In genomic region chr2:241280291-241280690, GRCh38 we compare ENCODE assay signal across 30 cellular contexts. TPM values are rescaled to one million over a fixed set of nuclear protein-coding genes. Genes with fewer than 3 reads are reported as not detected.
DNase-seq lines count a peak whose midpoint lies in the region; ATAC-seq, FAIRE-seq and TF ChIP-seq lines count a peak whose summit lies in the region.
"Had no signal": no experiment of that assay in that cellular context is flagged by ENCODE, and none has a peak within 500 bp of the region (broad histone marks: within the 10 kb centered on the region; RNA-seq: fewer than 3 reads in every experiment).

No MANE protein-coding gene starts in this region.

- peak; percentile 50 for FAIRE-seq in GM12891 (lab: Jason Lieb, UNC)
- FAIRE-seq: A204.1, D721Med, G401.6, GM18507 had no signal

- H3K9me3 ChIP-seq in DOHH2 (ENCODE audit: control insufficient read depth, insufficient read depth, low read length) = no peaks in the 10 kb centered on the region; the same call in 1 of the 2 replicates
- H3K9me3 ChIP-seq in MM.1S (replicated peaks; ENCODE audit: insufficient read depth, low read length) = no peaks in the 10 kb centered on the region
- H3K9me3 ChIP-seq in MG63 = no peaks in the 10 kb centered on the region; the same call in 1 of the 2 replicates
- H3K9me3 ChIP-seq: Peyer's patch had no signal

- H3K9me2 ChIP-seq in DOHH2 (replicated peaks; ENCODE audit: control insufficient read depth, low read length) (no peaks in the 10 kb centered on the region), MM.1S (replicated peaks; ENCODE audit: insufficient read depth, low read length) (no peaks in the 10 kb centered on the region)
- H3K9me2 ChIP-seq: SK-N-SH had no signal

- peaks cover 3% of the 10 kb centered on the region; the same call in 1 of the 2 replicates for H3F3A ChIP-seq in DOHH2 (ENCODE audit: control insufficient read depth, insufficient read depth)
- peaks cover 17% of the 10 kb centered on the region for H3F3A ChIP-seq in MM.1S (ENCODE audit: insufficient read depth, low read length)

- H3K27ac Mint-ChIP-seq in endothelial cell (ENCODE audit: unreplicated experiment) = peak overlapping the region; percentile 42
- H3K27ac Mint-ChIP-seq in T-helper 2 cell treated with Interferon-gamma antibody and Interleukin-4, amounts not matched to agents 5 μg/mL and 100 μg/mL, for 36 hours = no peak overlapping the region
- H3K27ac Mint-ChIP-seq: CD4-positive, alpha-beta T cell; HFFc6; T-helper 1 cell treated with Interleukin-12 subunit alpha and Interleukin-12 subunit beta and Interleukin-4 antibody, amounts not matched to agents 30 μg/mL and 1 μg/mL, for 36 hours had no signal

- H3K27me3 ChIP-seq in DOHH2 (ENCODE audit: control insufficient read depth, low read length) (no peaks in the 10 kb centered on the region), MM.1S (replicated peaks; ENCODE audit: insufficient read depth, low read length) (no peaks in the 10 kb centered on the region), MG63 (no peaks in the 10 kb centered on the region)
- H3K27me3 ChIP-seq: Peyer's patch had no signal

- H3K27ac ChIP-seq in DOHH2 (ENCODE audit: low read depth, low read length) = no peak overlapping the region
- peak overlapping the region; percentile 85 for H3K27ac ChIP-seq in MM.1S (ENCODE audit: low read length)
- H3K27ac ChIP-seq: BLaER1 treated with 17β-estradiol and CSF1 and Interleukin-3, amounts not matched to agents 10 nM and 100 nM; Peyer's patch had no signal

- no peaks in the 10 kb centered on the region for H3K36me3 Mint-ChIP-seq in endothelial cell (ENCODE audit: low read depth, unreplicated experiment)
- peaks cover 29% of the 10 kb centered on the region for H3K36me3 Mint-ChIP-seq in T-helper 2 cell treated with Interferon-gamma antibody and Interleukin-4, amounts not matched to agents 5 μg/mL and 100 μg/mL, for 36 hours (ENCODE audit: low read depth)

- H3K4me1 ChIP-seq in DOHH2 (ENCODE audit: control insufficient read depth, low read length) (peaks cover 10% of the 10 kb centered on the region), MM.1S (ENCODE audit: low read length) (peaks cover 16% of the 10 kb centered on the region)

- DNase-seq in GM12891 (ENCODE audit: insufficient read length, low spot score) (no peak), MM.1S (peak; percentile 63), endothelial cell (ENCODE audit: low spot score) (no peak), MG63 (no peak)
- no peak for DNase-seq in T-helper 2 cell treated with Interferon-gamma antibody and Interleukin-4, amounts not matched to agents 5 μg/mL and 100 μg/mL, for 36 hours (ENCODE audit: low spot score)
- DNase-seq in activated naive CD4-positive, alpha-beta T cell (lab: John Stamatoyannopoulos, UW) = no peak
- DNase-seq: AML-193; CD4-positive, alpha-beta T cell; DMS53; GOT3; HFFc6; Kasumi-1; NCI-H1048; NCI-H1694; NCI-H2081; NCI-H2227 treated with DMSO at 0.1 percent for 48 hours; NCI-H526 treated with DMSO at 0.1 percent for 48 hours; Peyer's patch; SHP77 treated with DMSO at 0.1 percent for 48 hours; SK-N-SH; SW 1271 had no signal

- peaks cover 2% of the 10 kb centered on the region; the same call in 1 of the 2 replicates for H3K36me3 ChIP-seq in DOHH2 (ENCODE audit: control insufficient read depth, low read length)
- no peaks in the 10 kb centered on the region for H3K36me3 ChIP-seq in MM.1S (replicated peaks; ENCODE audit: insufficient read depth, low read length)
- peaks cover 10% of the 10 kb centered on the region for H3K36me3 ChIP-seq in MG63

- TF ChIP-seq CTCF in DOHH2 (IDR thresholded peaks at IDR 0.05; ENCODE audit: low read depth, low read length, poor library complexity, severe bottlenecking) (no peak), MM.1S (IDR thresholded peaks at IDR 0.05; ENCODE audit: low read length) (no peak), endothelial cell (IDR thresholded peaks at IDR 0.05; ENCODE audit: unreplicated experiment) (no peak)

- H4K20me1 ChIP-seq in DOHH2 (ENCODE audit: control insufficient read depth, insufficient read depth, low read depth, low read length) = peaks cover 12% of the 10 kb centered on the region; the same call in 1 of the 2 replicates
- H4K20me1 ChIP-seq in MM.1S (ENCODE audit: insufficient read depth, low read length) = no peaks in the 10 kb centered on the region

- H3K4me3 Mint-ChIP-seq in endothelial cell (ENCODE audit: unreplicated experiment) = no peak overlapping the region
- no peak overlapping the region for H3K4me3 Mint-ChIP-seq in T-helper 2 cell treated with Interferon-gamma antibody and Interleukin-4, amounts not matched to agents 5 μg/mL and 100 μg/mL, for 36 hours
- H3K4me3 Mint-ChIP-seq: CD4-positive, alpha-beta T cell; HFFc6; T-helper 1 cell treated with Interleukin-12 subunit alpha and Interleukin-12 subunit beta and Interleukin-4 antibody, amounts not matched to agents 30 μg/mL and 1 μg/mL, for 36 hours had no signal

- H3K4me3 ChIP-seq in DOHH2 (ENCODE audit: low read length) = no peak overlapping the region
- H3K4me3 ChIP-seq in MM.1S (ENCODE audit: low read length) = peak overlapping the region; percentile 47
- H3K4me3 ChIP-seq in MG63 = no peak overlapping the region
- H3K4me3 ChIP-seq: BLaER1 treated with 17β-estradiol and CSF1 and Interleukin-3, amounts not matched to agents 10 nM and 100 nM; HAP-1; Peyer's patch had no signal

- no peak for TF ChIP-seq POLR2A in GM12891 (IDR thresholded peaks at IDR 0.05; ENCODE audit: low read depth, low read length)

- H3K9ac ChIP-seq in MM.1S (ENCODE audit: low read length) = peak overlapping the region; percentile 32; the same call in 1 of the 2 replicates
- H3K9ac ChIP-seq: BLaER1 treated with 17β-estradiol and CSF1 and Interleukin-3, amounts not matched to agents 10 nM and 100 nM; SK-N-SH had no signal

- H3K79me2 ChIP-seq in DOHH2 (ENCODE audit: control insufficient read depth, low read length) (peaks cover 89% of the 10 kb centered on the region), MM.1S (ENCODE audit: low read length) (peaks cover 92% of the 10 kb centered on the region)

- H2AFZ ChIP-seq in MM.1S (ENCODE audit: low read length) = no peak overlapping the region

- peaks cover 11% of the 10 kb centered on the region for H3K4me1 Mint-ChIP-seq in endothelial cell (ENCODE audit: unreplicated experiment)
- H3K4me1 Mint-ChIP-seq in T-helper 2 cell treated with Interferon-gamma antibody and Interleukin-4, amounts not matched to agents 5 μg/mL and 100 μg/mL, for 36 hours (ENCODE audit: low read depth) = peaks cover 26% of the 10 kb centered on the region

- H3K9me3 Mint-ChIP-seq in endothelial cell (ENCODE audit: unreplicated experiment) = no peaks in the 10 kb centered on the region
- H3K9me3 Mint-ChIP-seq in T-helper 2 cell treated with Interferon-gamma antibody and Interleukin-4, amounts not matched to agents 5 μg/mL and 100 μg/mL, for 36 hours = peaks cover 14% of the 10 kb centered on the region

- no peaks in the 10 kb centered on the region for H3K27me3 Mint-ChIP-seq in endothelial cell (ENCODE audit: unreplicated experiment)
- H3K27me3 Mint-ChIP-seq in T-helper 2 cell treated with Interferon-gamma antibody and Interleukin-4, amounts not matched to agents 5 μg/mL and 100 μg/mL, for 36 hours (ENCODE audit: low read depth) = no peaks in the 10 kb centered on the region
- H3K27me3 Mint-ChIP-seq: CD4-positive, alpha-beta T cell had no signal

- H3K4me2 ChIP-seq in DOHH2 (ENCODE audit: low read length) (peak overlapping the region; percentile 17; the same call in 1 of the 2 replicates), MM.1S (ENCODE audit: low read depth, low read length) (peak overlapping the region; percentile 75)
- H3K4me2 ChIP-seq: SK-N-SH had no signal

- no peak for ATAC-seq in HG03439 (IDR thresholded peaks at IDR 0.05; ENCODE audit: unreplicated experiment)

TF ChIP-seq in GM12891, 5 proteins besides CTCF, POLR2A, EP300 and RAD21:
- TF ChIP-seq SPI1 (IDR thresholded peaks at IDR 0.05; ENCODE audit: low read depth, low read length) = no peak
- no peak for TF ChIP-seq POLR2AphosphoS5 (IDR thresholded peaks at IDR 0.05; ENCODE audit: low read depth, low read length)
- no peak for TF ChIP-seq PAX5 (IDR thresholded peaks at IDR 0.05; ENCODE audit: insufficient read depth, low read length, severe bottlenecking)
- no peak for TF ChIP-seq TAF1 (IDR thresholded peaks at IDR 0.05; ENCODE audit: low read depth, low read length)
- TF ChIP-seq POU2F2 (IDR thresholded peaks at IDR 0.05; ENCODE audit: low read depth, low read length) = no peak
TF ChIP-seq in GM12891: peak in this region for 0.

RNA-seq across cellular contexts. Expression of gene HDLBP, which starts 35.2 kb away (rescaled TPM):
- 212 TPM for polyA plus RNA-seq in GM12891 (2012; ENCODE audit: low read depth, missing spikeins)
- total RNA-seq in endothelial cell (ENCODE audit: unreplicated experiment) = 364 TPM
- total RNA-seq in MG63 (2014; rRNA removed; shearing (Covaris generic); ENCODE audit: low replicate concordance) = 383 and 447 TPM in 2 replicates

RNA-seq across cellular contexts. Expression of gene SEPTIN2, which starts 35.4 kb away (rescaled TPM):
- 190 TPM for polyA plus RNA-seq in GM12891 (2012; ENCODE audit: low read depth, missing spikeins)
- total RNA-seq in endothelial cell (ENCODE audit: unreplicated experiment) = 487 TPM
- total RNA-seq in MG63 (2014; rRNA removed; shearing (Covaris generic); ENCODE audit: low replicate concordance) = 348 and 489 TPM in 2 replicates
